1 cellular context compared by ENCODE assay signal in genomic region chr2:84781942-84782716, GRCh38.
TF ChIP-seq lines count a peak whose summit lies in the region.

No MANE protein-coding gene starts in this region.

TF ChIP-seq in WTC11, 78 proteins besides CTCF, POLR2A, EP300 and RAD21 (continued from another document):
- TF ChIP-seq ZNF425 (CRISPR knock-in tag; conservative IDR thresholded peaks at IDR 0.05) (no peak), STAT6 (CRISPR knock-in tag; conservative IDR thresholded peaks at IDR 0.05; ENCODE audit: low read depth) (no peak), NR1H2 (CRISPR knock-in tag; IDR thresholded peaks at IDR 0.05) (no peak)
